In the genomic region with DNA sequence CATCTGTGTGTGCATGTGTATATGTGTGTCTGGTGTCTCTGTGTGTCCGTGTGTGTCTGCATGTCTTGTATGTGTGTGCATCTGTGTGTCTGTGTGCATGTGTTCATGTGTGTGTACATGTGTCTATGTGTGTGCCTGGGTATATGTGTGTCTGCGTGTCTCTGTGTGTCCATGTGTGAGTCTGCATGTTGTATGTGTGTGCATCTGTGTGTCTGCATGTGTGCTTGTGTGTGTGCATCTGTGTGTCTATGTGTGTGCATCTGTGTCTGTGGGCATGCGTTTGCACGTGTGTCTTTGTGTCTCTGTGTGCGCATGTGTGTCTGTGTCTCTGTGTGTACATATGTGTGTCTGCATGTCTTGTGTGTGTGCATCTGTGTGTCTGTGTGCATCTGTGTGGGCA, we compare ENCODE assay signal across 2 cellular contexts.
A peak's percentile ranks its signal among the peaks of the same experiment; 100 is the strongest.
TF ChIP-seq lines count a peak whose summit lies in the region.

No MANE protein-coding gene starts in this region.

TF ChIP-seq in HEK293, 187 proteins besides CTCF, POLR2A, EP300 and RAD21:
- TF ChIP-seq, protein P1, sequence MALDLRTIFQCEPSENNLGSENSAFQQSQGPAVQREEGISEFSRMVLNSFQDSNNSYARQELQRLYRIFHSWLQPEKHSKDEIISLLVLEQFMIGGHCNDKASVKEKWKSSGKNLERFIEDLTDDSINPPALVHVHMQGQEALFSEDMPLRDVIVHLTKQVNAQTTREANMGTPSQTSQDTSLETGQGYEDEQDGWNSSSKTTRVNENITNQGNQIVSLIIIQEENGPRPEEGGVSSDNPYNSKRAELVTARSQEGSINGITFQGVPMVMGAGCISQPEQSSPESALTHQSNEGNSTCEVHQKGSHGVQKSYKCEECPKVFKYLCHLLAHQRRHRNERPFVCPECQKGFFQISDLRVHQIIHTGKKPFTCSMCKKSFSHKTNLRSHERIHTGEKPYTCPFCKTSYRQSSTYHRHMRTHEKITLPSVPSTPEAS (tag by site-specific recombination; IDR thresholded peaks at IDR 0.05), result peak; percentile 86; the same call in 1 of the 2 replicates
- no peak for TF ChIP-seq ZNF677 (tag by site-specific recombination; IDR thresholded peaks at IDR 0.05)

TF ChIP-seq in GM12878, 131 proteins besides CTCF, POLR2A, EP300 and RAD21:
- TF ChIP-seq RUNX3 (IDR thresholded peaks at IDR 0.05; ENCODE audit: low read length), result no peak
- TF ChIP-seq HDGF (IDR thresholded peaks at IDR 0.05), result 0 out of 2 replicates have a peak, but pooled peaks have one; percentile 24
- TF ChIP-seq KLF5 (IDR thresholded peaks at IDR 0.05; ENCODE audit: partially characterized antibody), result no peak
- no peak for TF ChIP-seq YY1 (IDR thresholded peaks at IDR 0.05; ENCODE audit: low read depth, low read length)
- TF ChIP-seq, protein P2, sequence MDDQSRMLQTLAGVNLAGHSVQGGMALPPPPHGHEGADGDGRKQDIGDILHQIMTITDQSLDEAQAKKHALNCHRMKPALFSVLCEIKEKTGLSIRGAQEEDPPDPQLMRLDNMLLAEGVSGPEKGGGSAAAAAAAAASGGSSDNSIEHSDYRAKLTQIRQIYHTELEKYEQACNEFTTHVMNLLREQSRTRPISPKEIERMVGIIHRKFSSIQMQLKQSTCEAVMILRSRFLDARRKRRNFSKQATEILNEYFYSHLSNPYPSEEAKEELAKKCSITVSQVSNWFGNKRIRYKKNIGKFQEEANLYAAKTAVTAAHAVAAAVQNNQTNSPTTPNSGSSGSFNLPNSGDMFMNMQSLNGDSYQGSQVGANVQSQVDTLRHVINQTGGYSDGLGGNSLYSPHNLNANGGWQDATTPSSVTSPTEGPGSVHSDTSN (IDR thresholded peaks at IDR 0.05; ENCODE audit: insufficient replicate concordance, low read depth, low read length), result no peak
- TF ChIP-seq NRF1 (conservative IDR thresholded peaks at IDR 0.05; ENCODE audit: low read depth, low read length), result no peak
- no peak for TF ChIP-seq TAF1 (IDR thresholded peaks at IDR 0.05; ENCODE audit: borderline replicate concordance, low read depth, low read length)
- TF ChIP-seq RELA (IDR thresholded peaks at IDR 0.05; ENCODE audit: borderline replicate concordance, partially characterized antibody), result no peak
- TF ChIP-seq RAD51 (IDR thresholded peaks at IDR 0.05), result no peak
